32 cellular contexts compared by ENCODE assay signal in genomic region chr13:113159701-113160100, GRCh38. TPM values are rescaled to one million over a fixed set of nuclear protein-coding genes. Genes with fewer than 3 reads are reported as not detected.
"Had no signal": no experiment of that assay in that cellular context is flagged by ENCODE, and none has a peak within 500 bp of the region (broad histone marks: within the 10 kb centered on the region; RNA-seq: fewer than 3 reads in every experiment).

No MANE protein-coding gene starts in this region.

- H3K4me1 ChIP-seq: breast epithelium had no signal

- H3K36me3 ChIP-seq: breast epithelium, esophagus squamous epithelium, heart right ventricle, thoracic aorta had no signal

- ATAC-seq: heart right ventricle; left ventricle myocardium superior; naive thymus-derived CD8-positive, alpha-beta T cell; sciatic nerve had no signal

- H3K4me3 ChIP-seq: breast epithelium, esophagus squamous epithelium, heart right ventricle, skin epidermis, thoracic aorta had no signal

- H3K27me3 Mint-ChIP-seq: naive thymus-derived CD8-positive, alpha-beta T cell had no signal

- H3K27ac Mint-ChIP-seq: activated T-cell treated with anti-CD3 and anti-CD28 coated beads, Interleukin-2, amount 50 U/mL, for 24 hours; stimulated activated naive CD8-positive, alpha-beta T cell treated with anti-CD3 and anti-CD28 coated beads, Interleukin-15, Interleukin-2, amounts not matched to agents 100 ng/mL and 50 ng/mL, for 24 hours; T-helper 1 cell treated with Interleukin-12 subunit alpha and Interleukin-12 subunit beta and Interleukin-4 antibody, amounts not matched to agents 30 μg/mL and 1 μg/mL, for 36 hours had no signal

- DNase-seq: activated CD4-positive, alpha-beta memory T cell treated with anti-CD3 and anti-CD28 coated beads, Interleukin-2, amount 10 ng/mL, durations not matched to agents 7 days and 5 days; activated CD4-positive, alpha-beta T cell treated with anti-CD3 and anti-CD28 coated beads for 1 hour; activated CD4-positive, alpha-beta T cell treated with anti-CD3 and anti-CD28 coated beads, Interleukin-2, amount 10 ng/mL, durations not matched to agents 7 days and 5 days; activated CD8-positive, alpha-beta memory T cell treated with anti-CD3 and anti-CD28 coated beads, Interleukin-2, amount 50 U/mL, for 48 hours; activated gamma-delta T cell treated with Interleukin-2 at 50 U/mL for 16 hours; activated naive CD4-positive, alpha-beta T cell treated with anti-CD3 and anti-CD28 coated beads, Interleukin-2, amount 50 U/mL, for 16 hours; activated T-cell treated with anti-CD3 and anti-CD28 coated beads, Interleukin-2, amount 50 U/mL, for 24 hours; central memory CD4-positive, alpha-beta T cell; esophagus squamous epithelium; foreskin melanocyte; heart right ventricle; left ventricle myocardium superior; mammary epithelial cell; midbrain; naive thymus-derived CD8-positive, alpha-beta T cell; stimulated activated CD4-positive, alpha-beta T cell treated with anti-CD3 and anti-CD28 coated beads, Interleukin-12 subunit alpha, Interleukin-12 subunit beta, amount 100 ng/mL, for 4 hours; stimulated activated CD4-positive, alpha-beta T cell treated with anti-CD3 and anti-CD28 coated beads, Interleukin-4, amount 100 ng/mL, for 1 hour; T1000; trophoblast cell had no signal

- H3K27ac ChIP-seq: breast epithelium, epithelial cell of prostate, esophagus squamous epithelium, heart right ventricle, skin epidermis, thoracic aorta had no signal

- H3K4me3 Mint-ChIP-seq: activated CD4-positive, alpha-beta memory T cell treated with anti-CD3 and anti-CD28 coated beads, Interleukin-2, amount 10 ng/mL, durations not matched to agents 7 days and 5 days; activated CD4-positive, alpha-beta T cell treated with anti-CD3 and anti-CD28 coated beads, Interleukin-2, amount 10 ng/mL, durations not matched to agents 7 days and 5 days; activated T-cell treated with anti-CD3 and anti-CD28 coated beads, Interleukin-2, amount 50 U/mL, for 24 hours; neural crest cell; stimulated activated naive CD8-positive, alpha-beta T cell treated with anti-CD3 and anti-CD28 coated beads, Interleukin-15, Interleukin-2, amounts not matched to agents 100 ng/mL and 50 ng/mL, for 24 hours; T-helper 1 cell treated with Interleukin-12 subunit alpha and Interleukin-12 subunit beta and Interleukin-4 antibody, amounts not matched to agents 30 μg/mL and 1 μg/mL, for 36 hours had no signal

- H3K36me3 Mint-ChIP-seq: naive thymus-derived CD8-positive, alpha-beta T cell had no signal

- H3K9me3 ChIP-seq: breast epithelium, esophagus squamous epithelium, thoracic aorta had no signal

RNA-seq across cellular contexts. Expression of gene PROZ, which starts 1.3 kb away (rescaled TPM):
- total RNA-seq: activated CD4-positive, alpha-beta memory T cell treated with anti-CD3 and anti-CD28 coated beads, Interleukin-2, amount 10 ng/mL, durations not matched to agents 7 days and 5 days; breast epithelium; esophagus squamous epithelium; glomerular endothelial cell; left ventricle myocardium superior; mammary epithelial cell; naive thymus-derived CD8-positive, alpha-beta T cell; neural crest cell; osteocyte; posterior vena cava; renal cortical epithelial cell; sciatic nerve; subcutaneous adipose tissue; thoracic aorta had no signal
- polyA plus RNA-seq: mammary epithelial cell; naive thymus-derived CD8-positive, alpha-beta T cell had no signal

RNA-seq across cellular contexts. Expression of gene F10, which starts 37.1 kb away (rescaled TPM):
- total RNA-seq: activated CD4-positive, alpha-beta memory T cell treated with anti-CD3 and anti-CD28 coated beads, Interleukin-2, amount 10 ng/mL, durations not matched to agents 7 days and 5 days; activated CD4-positive, alpha-beta T cell treated with anti-CD3 and anti-CD28 coated beads, Interleukin-2, amount 10 ng/mL, durations not matched to agents 7 days and 5 days; glomerular endothelial cell; mammary epithelial cell; naive thymus-derived CD8-positive, alpha-beta T cell had no signal
- polyA plus RNA-seq: mammary epithelial cell; naive thymus-derived CD8-positive, alpha-beta T cell had no signal

RNA-seq across cellular contexts. Expression of gene F7, which starts 54.1 kb away (rescaled TPM):
- total RNA-seq: activated CD4-positive, alpha-beta memory T cell treated with anti-CD3 and anti-CD28 coated beads, Interleukin-2, amount 10 ng/mL, durations not matched to agents 7 days and 5 days; activated CD4-positive, alpha-beta T cell treated with anti-CD3 and anti-CD28 coated beads, Interleukin-2, amount 10 ng/mL, durations not matched to agents 7 days and 5 days; esophagus squamous epithelium; glomerular endothelial cell; left ventricle myocardium superior; mammary epithelial cell; osteocyte; thoracic aorta had no signal
- polyA plus RNA-seq: mammary epithelial cell had no signal
